In genomic region chr17:31320791-31321190, GRCh38 we compare ENCODE assay signal across 8 cellular contexts. TPM values are rescaled to one million over a fixed set of nuclear protein-coding genes. Genes with fewer than 3 reads are reported as not detected.
DNase-seq lines count a peak whose midpoint lies in the region; ATAC-seq and TF ChIP-seq lines count a peak whose summit lies in the region.

No MANE protein-coding gene starts in this region.

- no peak for DNase-seq in activated CD4-positive, alpha-beta T cell treated with anti-CD3 and anti-CD28 coated beads for 36 hours
- DNase-seq in activated CD4-positive, alpha-beta T cell treated with anti-CD3 and anti-CD28 coated beads, Interleukin-2, amount 50 U/mL, for 4 hours, result no peak
- DNase-seq in SK-N-SH, result peak; percentile 10
- DNase-seq in fibroblast of gingiva (ENCODE audit: low read depth), result peak; percentile 33
- DNase-seq in stomach, result no peak
- DNase-seq in HuH-7.5 (ENCODE audit: low spot score), result no peak
- DNase-seq in NCI-H226, result no peak

- no peaks in the 10 kb centered on the region for H3K27me3 Mint-ChIP-seq in activated CD4-positive, alpha-beta T cell treated with anti-CD3 and anti-CD28 coated beads for 36 hours

- H3K4me2 ChIP-seq in SK-N-SH, result peak overlapping the region; percentile 48; the same call in 1 of the 2 replicates

- H3K4me1 ChIP-seq in SK-N-SH (ENCODE audit: control insufficient read depth in 1 of 2, insufficient read depth in 2 of 2, low read depth in 1 of 2, low read length in 1 of 2), result peaks cover 5% of the 10 kb centered on the region in 2 experiments
- peaks cover 0 to 24% (median 0%) of the 10 kb centered on the region in 4 donors for H3K4me1 ChIP-seq in stomach

- no peak overlapping the region for H2AFZ ChIP-seq in SK-N-SH (ENCODE audit: low read depth)

- H3K9me2 ChIP-seq in SK-N-SH, result no peaks in the 10 kb centered on the region

- H3K36me3 ChIP-seq in SK-N-SH (replicated peaks in 1 of 2; ENCODE audit: control insufficient read depth in 1 of 2, insufficient read depth in 2 of 2, low read length in 1 of 2) (peaks cover 8 to 10% of the 10 kb centered on the region in 2 experiments), stomach (peaks cover under 1 to 3% (median 1%) of the 10 kb centered on the region in 4 donors)

- POLR2A ChIA-PET in activated CD4-positive, alpha-beta T cell treated with anti-CD3 and anti-CD28 coated beads for 36 hours (lab: Charles Lee), result no interaction called here
- POLR2A ChIA-PET in SK-N-SH (lab: Yijun Ruan, JAX), result no interaction called here

- peaks cover 11% of the 10 kb centered on the region; the same call in 1 of the 2 replicates for H3K79me2 ChIP-seq in SK-N-SH (ENCODE audit: insufficient read depth)

- TF ChIP-seq EP300 in SK-N-SH (IDR thresholded peaks at IDR 0.05; ENCODE audit: borderline replicate concordance in 1 of 2, low read depth in 1 of 2, low read length in 1 of 2), result no peak
- no peak for TF ChIP-seq EP300 in stomach (IDR thresholded peaks at IDR 0.05)

- peaks cover 39% of the 10 kb centered on the region for H3K4me1 Mint-ChIP-seq in activated CD4-positive, alpha-beta T cell treated with anti-CD3 and anti-CD28 coated beads for 36 hours

- peak overlapping the region; percentile 19; the same call in 1 of the 2 replicates for H3K9ac ChIP-seq in SK-N-SH

- no peaks in the 10 kb centered on the region for H3K9me3 Mint-ChIP-seq in activated CD4-positive, alpha-beta T cell treated with anti-CD3 and anti-CD28 coated beads for 36 hours (ENCODE audit: low read depth)

- peaks cover 26% of the 10 kb centered on the region for H3F3A ChIP-seq in SK-N-SH (replicated peaks; ENCODE audit: insufficient read depth)

- TF ChIP-seq POLR2A in stomach (IDR thresholded peaks at IDR 0.05), result no peak

- H3K27ac Mint-ChIP-seq in activated CD4-positive, alpha-beta T cell treated with anti-CD3 and anti-CD28 coated beads for 36 hours, result peak overlapping the region; percentile 95

- H3K4me3 ChIP-seq in SK-N-SH (ENCODE audit: low read depth in 2 of 2, low read length in 1 of 2) (no peak overlapping the region), stomach (peak overlapping the region in 3 of 4 donors; percentile 9 to 29 (median 18))

- peak overlapping the region; percentile 40 to 65 for H3K27ac ChIP-seq in SK-N-SH (ENCODE audit: low read depth in 2 of 2, low read length in 1 of 2)
- H3K27ac ChIP-seq in stomach, result peak overlapping the region in 4 of 5 donors; percentile 45 to 86 (median 54)

- WGBS in SK-N-SH (ENCODE audit: low lambda C conversion rate), result 65% methylated on average over 1 of the region's 1 CpG
- WGBS in stomach, 5 donors, result 29 to 67% (median 52%) methylated on average over 1 of the region's 1 CpG

- H3K9me3 ChIP-seq in SK-N-SH (no peaks in the 10 kb centered on the region), stomach (no peaks in the 10 kb centered on the region)

- no peaks in the 10 kb centered on the region for H4K20me1 ChIP-seq in SK-N-SH (ENCODE audit: insufficient read depth)

- intact Hi-C loops in activated CD4-positive, alpha-beta T cell treated with anti-CD3 and anti-CD28 coated beads for 36 hours (cut with DNase I, micrococcal nuclease), result loop anchor here (1.0 to 5.0 kb wide), 9 partner anchors 10 to 582 kb away; partner anchors contain the start of gene UTP6 (in 1 of the 2)
- intact Hi-C loops in stomach (cut with DNase I; ENCODE audit: low total_unique reads), result no loop called here

- TF ChIP-seq CTCF in SK-N-SH (IDR thresholded peaks at IDR 0.05), result no peak
- no peak for TF ChIP-seq CTCF in stomach (IDR thresholded peaks at IDR 0.05)

- TF ChIP-seq RAD21 in SK-N-SH (IDR thresholded peaks at IDR 0.05; ENCODE audit: low read length), result no peak

- CTCF ChIA-PET in activated CD4-positive, alpha-beta T cell treated with anti-CD3 and anti-CD28 coated beads for 36 hours (lab: Charles Lee), result interaction anchor here (1.0 to 3.6 kb wide), 4 partner anchors 9 to 14 kb away, joined by 3 to 15 read pairs (median 10); no protein-coding TSS in a partner anchor
- CTCF ChIA-PET in SK-N-SH (lab: Yijun Ruan, JAX), result interaction anchor here (1.9 kb wide), 1 partner anchor 69 kb away, joined by 5 read pairs; no protein-coding TSS in a partner anchor

- peaks cover 22% of the 10 kb centered on the region for H3K36me3 Mint-ChIP-seq in activated CD4-positive, alpha-beta T cell treated with anti-CD3 and anti-CD28 coated beads for 36 hours (ENCODE audit: low read depth)

- no peak for ATAC-seq in activated CD4-positive, alpha-beta T cell treated with anti-CD3 and anti-CD28 coated beads for 36 hours
- no peak for ATAC-seq in HG03442 (IDR thresholded peaks at IDR 0.05; ENCODE audit: unreplicated experiment)

- H3K27me3 ChIP-seq in SK-N-SH (ENCODE audit: insufficient read depth), result no peaks in the 10 kb centered on the region
- H3K27me3 ChIP-seq in stomach, result no peaks in the 10 kb centered on the region

- peak overlapping the region; percentile 72 for H3K4me3 Mint-ChIP-seq in activated CD4-positive, alpha-beta T cell treated with anti-CD3 and anti-CD28 coated beads for 36 hours

TF ChIP-seq in SK-N-SH, 30 proteins besides CTCF, POLR2A, EP300 and RAD21:
- TF ChIP-seq USF1 (IDR thresholded peaks at IDR 0.05; ENCODE audit: borderline replicate concordance, low read depth), result no peak

RNA-seq across cellular contexts. Expression of gene EVI2A, which starts 0.6 kb away (rescaled TPM):
- total RNA-seq in activated CD4-positive, alpha-beta T cell treated with anti-CD3 and anti-CD28 coated beads for 36 hours, result 10 to 100 TPM; 16.9 to 18.2 TPM
- polyA plus RNA-seq in SK-N-SH (2012; rRNA removed) (1.3 and 1.9 TPM in 2 replicates), stomach (10 to 100 TPM in 1 of 3 donors, 1 to 10 TPM in 2; 4.4 to 14.5 (median 5.4) TPM)
- polyA plus RNA-seq in SK-N-SH (2012; cell fraction: cytosol; rRNA removed), result 2.6 and 3.2 TPM in 2 replicates
- polyA plus RNA-seq in SK-N-SH (2012; cell fraction: nucleus; rRNA removed), result 0.32 and 0.76 TPM in 2 replicates
- 1 to 10 TPM in 2 of 5 donors, not detected in 3; 4.5 to 8.8 TPM for total RNA-seq in stomach

RNA-seq across cellular contexts. Expression of gene EVI2B, which starts 6.9 kb away (rescaled TPM):
- 10 to 100 TPM; 10.3 to 14.8 TPM for total RNA-seq in activated CD4-positive, alpha-beta T cell treated with anti-CD3 and anti-CD28 coated beads for 36 hours
- polyA plus RNA-seq in SK-N-SH (2012; rRNA removed) (0.64 and 0.78 TPM in 2 replicates), stomach (1 to 10 TPM; 4.4 to 7.6 (median 4.6) TPM)
- polyA plus RNA-seq in SK-N-SH (2012; cell fraction: cytosol; rRNA removed), result 0.94 and 1.1 TPM in 2 replicates
- 0.04 and 0.27 TPM in 2 replicates for polyA plus RNA-seq in SK-N-SH (2012; cell fraction: nucleus; rRNA removed)
- 10 to 100 TPM in 1 of 5 donors, 1 to 10 TPM in 4; 1.5 to 21.3 (median 9.8) TPM for total RNA-seq in stomach

RNA-seq across cellular contexts. Expression of gene OMG, which starts 23.8 kb away (rescaled TPM):
- total RNA-seq in activated CD4-positive, alpha-beta T cell treated with anti-CD3 and anti-CD28 coated beads for 36 hours, result under 1 TPM; 0.23 to 0.25 TPM
- polyA plus RNA-seq in SK-N-SH (2012; rRNA removed), result 0.61 and 0.99 TPM in 2 replicates
- polyA plus RNA-seq in SK-N-SH (2012; cell fraction: cytosol; rRNA removed), result 1.1 and 1.5 TPM in 2 replicates
- 0.38 TPM in 1 of 2 replicates, not detected in the other for polyA plus RNA-seq in SK-N-SH (2012; cell fraction: nucleus; rRNA removed)
- total RNA-seq in stomach, result 1 to 10 TPM in 1 of 5 donors, not detected in 4; 1.5 TPM
- 1 to 10 TPM in 1 of 3 donors, under 1 TPM in 2; 0.50 to 5.7 (median 0.75) TPM for polyA plus RNA-seq in stomach

Comparison
In these comparisons a context has a peak if more than half of its experiments do, and no peak if none do; other contexts are left out.
1. DNase-seq: peak in SK-N-SH (single experiment) and fibroblast of gingiva (single experiment); none in activated CD4-positive, alpha-beta T cell treated with anti-CD3 and anti-CD28 coated beads for 36 hours (single experiment), activated CD4-positive, alpha-beta T cell treated with anti-CD3 and anti-CD28 coated beads, Interleukin-2, amount 50 U/mL, for 4 hours (0 of 2), stomach (single experiment), HuH-7.5 (single experiment) and NCI-H226 (single experiment).
2. H3K4me3 ChIP-seq: peak in stomach (3 of 4); none in SK-N-SH (0 of 2).